Comparison of ENCODE assay signal across 13 cellular contexts in the genomic region with DNA sequence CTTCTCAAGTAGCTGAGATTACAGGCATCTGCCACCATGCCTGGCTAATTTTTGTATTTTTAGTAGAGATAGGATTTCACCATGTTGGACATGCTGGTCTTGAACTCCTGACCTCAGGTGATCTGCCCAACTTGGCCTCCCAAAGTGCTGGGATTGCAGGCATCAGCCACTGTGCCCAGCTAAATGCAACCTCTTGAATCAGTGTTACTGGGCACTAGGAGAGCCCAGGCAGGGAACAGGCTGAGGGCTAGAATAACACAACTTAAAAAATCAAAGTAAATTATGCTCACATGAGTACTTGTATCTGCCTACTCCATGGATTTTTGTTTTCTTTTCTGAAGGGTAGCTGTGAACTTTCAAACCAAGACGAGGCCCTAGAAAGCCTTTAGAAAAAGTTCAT. TPM values are rescaled to one million over a fixed set of nuclear protein-coding genes. Genes with fewer than 3 reads are reported as not detected.
"Had no signal": no experiment of that assay in that cellular context is flagged by ENCODE, and none has a peak within 500 bp of the region (broad histone marks: within the 10 kb centered on the region; RNA-seq: fewer than 3 reads in every experiment).

No MANE protein-coding gene starts in this region.

RNA-seq across cellular contexts. Expression of gene ACTL7A, which starts 58.3 kb away (rescaled TPM):
- total RNA-seq: stomach, subcutaneous adipose tissue, suprapubic skin, temporal lobe, thoracic aorta, tibial nerve, transverse colon, upper lobe of left lung, upper lobe of right lung, ureter, urinary bladder, uterus, vagina had no signal
